ENCODE assay signal across 29 cellular contexts in the genomic region with DNA sequence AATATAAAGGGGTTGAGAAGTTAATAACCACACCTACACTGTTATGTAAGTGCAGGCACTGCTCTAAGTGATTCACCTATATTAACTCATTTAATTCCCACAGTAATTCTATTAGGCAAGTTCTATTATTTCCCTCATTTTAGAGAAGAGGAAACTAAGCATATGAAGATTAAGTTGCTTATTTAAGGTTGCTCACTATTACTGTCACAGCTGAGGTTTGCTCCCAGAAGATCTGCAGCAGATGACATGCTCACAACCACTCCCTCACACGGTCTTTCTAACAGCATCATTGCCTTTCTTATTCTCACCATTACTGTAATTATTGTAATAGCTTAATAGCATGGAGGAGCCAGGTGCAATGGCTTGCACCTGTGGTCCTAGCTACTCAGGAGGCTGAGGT.
"Had no signal": no experiment of that assay in that cellular context is flagged by ENCODE, and none has a peak within 500 bp of the region (broad histone marks: within the 10 kb centered on the region; RNA-seq: fewer than 3 reads in every experiment).

No MANE protein-coding gene starts in this region.

- H3K36me3 Mint-ChIP-seq: activated CD4-positive, alpha-beta memory T cell treated with anti-CD3 and anti-CD28 coated beads for 36 hours; activated CD8-positive, alpha-beta memory T cell treated with anti-CD3 and anti-CD28 coated beads, Interleukin-2, amount 10 ng/mL, durations not matched to agents 7 days and 5 days; activated naive CD4-positive, alpha-beta T cell treated with anti-CD3 and anti-CD28 coated beads, Interleukin-2, amount 50 U/mL, for 24 hours; activated naive CD8-positive, alpha-beta T cell treated with anti-CD3 and anti-CD28 coated beads for 36 hours had no signal

- H3K4me3 ChIP-seq: adrenal gland, body of pancreas, esophagus squamous epithelium, heart left ventricle had no signal

- H3K4me3 Mint-ChIP-seq: activated CD4-positive, alpha-beta memory T cell treated with anti-CD3 and anti-CD28 coated beads for 36 hours; activated CD4-positive, alpha-beta T cell treated with anti-CD3 and anti-CD28 coated beads for 36 hours; activated CD4-positive, alpha-beta T cell treated with anti-CD3 and anti-CD28 coated beads, Interleukin-2, amount 10 ng/mL, durations not matched to agents 24 days and 14 days; activated CD8-positive, alpha-beta memory T cell treated with anti-CD3 and anti-CD28 coated beads, Interleukin-2, amount 10 ng/mL, durations not matched to agents 7 days and 5 days; activated CD8-positive, alpha-beta T cell treated with anti-CD3 and anti-CD28 coated beads, Interleukin-2, amount 10 ng/mL, durations not matched to agents 7 days and 5 days; activated naive CD4-positive, alpha-beta T cell treated with anti-CD3 and anti-CD28 coated beads for 36 hours; activated naive CD4-positive, alpha-beta T cell treated with anti-CD3 and anti-CD28 coated beads, Interleukin-2, amount 50 U/mL, for 24 hours; activated naive CD8-positive, alpha-beta T cell treated with anti-CD3 and anti-CD28 coated beads for 36 hours; activated naive CD8-positive, alpha-beta T cell treated with anti-CD3 and anti-CD28 coated beads, Interleukin-2, amount 50 U/mL, for 24 hours; activated T-helper 1 cell treated with anti-CD3 and anti-CD28 coated beads, Interleukin-12 subunit alpha, Interleukin-12 subunit beta, Interleukin-2, Interleukin-4 antibody, amounts not matched to agents 30 ng/mL and 10 ng/mL and 1 ng/mL, durations not matched to agents 14 hours and 24 hours and 36 hours; effector memory CD8-positive, alpha-beta T cell had no signal

- H3K9me3 Mint-ChIP-seq: activated CD4-positive, alpha-beta memory T cell treated with anti-CD3 and anti-CD28 coated beads for 36 hours; activated CD4-positive, alpha-beta T cell treated with anti-CD3 and anti-CD28 coated beads, Interleukin-2, amount 10 ng/mL, durations not matched to agents 24 days and 14 days; activated naive CD4-positive, alpha-beta T cell treated with anti-CD3 and anti-CD28 coated beads for 36 hours; activated naive CD4-positive, alpha-beta T cell treated with anti-CD3 and anti-CD28 coated beads, Interleukin-2, amount 50 U/mL, for 24 hours; activated naive CD8-positive, alpha-beta T cell treated with anti-CD3 and anti-CD28 coated beads for 36 hours; activated naive CD8-positive, alpha-beta T cell treated with anti-CD3 and anti-CD28 coated beads, Interleukin-2, amount 50 U/mL, for 24 hours; activated T-helper 1 cell treated with anti-CD3 and anti-CD28 coated beads, Interleukin-12 subunit alpha, Interleukin-12 subunit beta, Interleukin-2, Interleukin-4 antibody, amounts not matched to agents 30 ng/mL and 10 ng/mL and 1 ng/mL, durations not matched to agents 14 hours and 24 hours and 36 hours; activated T-helper 2 cell treated with anti-CD3 and anti-CD28 coated beads, Interferon-gamma antibody, Interleukin-2, Interleukin-4, amounts not matched to agents 10 μg/mL and 5 μg/mL and 100 μg/mL, durations not matched to agents 14 hours and 24 hours and 36 hours had no signal

- H3K27me3 Mint-ChIP-seq: activated CD4-positive, alpha-beta memory T cell treated with anti-CD3 and anti-CD28 coated beads for 36 hours; activated CD4-positive, alpha-beta T cell treated with anti-CD3 and anti-CD28 coated beads, Interleukin-2, amount 10 ng/mL, durations not matched to agents 24 days and 14 days; activated CD8-positive, alpha-beta memory T cell treated with anti-CD3 and anti-CD28 coated beads, Interleukin-2, amount 10 ng/mL, durations not matched to agents 7 days and 5 days; activated naive CD4-positive, alpha-beta T cell treated with anti-CD3 and anti-CD28 coated beads, Interleukin-2, amount 50 U/mL, for 24 hours; activated naive CD8-positive, alpha-beta T cell treated with anti-CD3 and anti-CD28 coated beads for 36 hours; activated naive CD8-positive, alpha-beta T cell treated with anti-CD3 and anti-CD28 coated beads, Interleukin-2, amount 50 U/mL, for 24 hours; effector memory CD8-positive, alpha-beta T cell had no signal

- H3K27ac Mint-ChIP-seq: activated CD4-positive, alpha-beta memory T cell treated with anti-CD3 and anti-CD28 coated beads for 36 hours; activated CD4-positive, alpha-beta T cell treated with anti-CD3 and anti-CD28 coated beads for 36 hours; activated CD4-positive, alpha-beta T cell treated with anti-CD3 and anti-CD28 coated beads, Interleukin-2, amount 10 ng/mL, durations not matched to agents 24 days and 14 days; activated CD8-positive, alpha-beta memory T cell treated with anti-CD3 and anti-CD28 coated beads, Interleukin-2, amount 10 ng/mL, durations not matched to agents 7 days and 5 days; activated CD8-positive, alpha-beta T cell treated with anti-CD3 and anti-CD28 coated beads, Interleukin-2, amount 10 ng/mL, durations not matched to agents 7 days and 5 days; activated naive CD4-positive, alpha-beta T cell treated with anti-CD3 and anti-CD28 coated beads for 36 hours; activated naive CD4-positive, alpha-beta T cell treated with anti-CD3 and anti-CD28 coated beads, Interleukin-2, amount 50 U/mL, for 24 hours; activated naive CD8-positive, alpha-beta T cell treated with anti-CD3 and anti-CD28 coated beads for 36 hours; activated naive CD8-positive, alpha-beta T cell treated with anti-CD3 and anti-CD28 coated beads, Interleukin-2, amount 50 U/mL, for 24 hours; activated T-helper 1 cell treated with anti-CD3 and anti-CD28 coated beads, Interleukin-12 subunit alpha, Interleukin-12 subunit beta, Interleukin-2, Interleukin-4 antibody, amounts not matched to agents 30 ng/mL and 10 ng/mL and 1 ng/mL, durations not matched to agents 14 hours and 24 hours and 36 hours; activated T-helper 2 cell treated with anti-CD3 and anti-CD28 coated beads, Interferon-gamma antibody, Interleukin-2, Interleukin-4, amounts not matched to agents 10 μg/mL and 5 μg/mL and 100 μg/mL, durations not matched to agents 14 hours and 24 hours and 36 hours; effector memory CD8-positive, alpha-beta T cell had no signal

- H3K4me1 Mint-ChIP-seq: activated CD4-positive, alpha-beta T cell treated with anti-CD3 and anti-CD28 coated beads for 36 hours; activated CD4-positive, alpha-beta T cell treated with anti-CD3 and anti-CD28 coated beads, Interleukin-2, amount 10 ng/mL, durations not matched to agents 24 days and 14 days; activated CD8-positive, alpha-beta memory T cell treated with anti-CD3 and anti-CD28 coated beads, Interleukin-2, amount 10 ng/mL, durations not matched to agents 7 days and 5 days; activated naive CD4-positive, alpha-beta T cell treated with anti-CD3 and anti-CD28 coated beads, Interleukin-2, amount 50 U/mL, for 24 hours; activated naive CD8-positive, alpha-beta T cell treated with anti-CD3 and anti-CD28 coated beads for 36 hours; activated naive CD8-positive, alpha-beta T cell treated with anti-CD3 and anti-CD28 coated beads, Interleukin-2, amount 50 U/mL, for 24 hours had no signal

- DNase-seq: activated CD4-positive, alpha-beta memory T cell treated with anti-CD3 and anti-CD28 coated beads for 36 hours; activated CD4-positive, alpha-beta T cell treated with anti-CD3 and anti-CD28 coated beads for 36 hours; activated CD4-positive, alpha-beta T cell treated with anti-CD3 and anti-CD28 coated beads, Interleukin-2, amount 10 ng/mL, durations not matched to agents 24 days and 14 days; activated CD4-positive, CD25-positive, alpha-beta regulatory T cell; activated CD4-positive, CD25-positive, alpha-beta regulatory T cell treated with anti-CD3 and anti-CD28 coated beads, Interleukin-2, amount 50 U/mL, for 72 hours; activated CD8-positive, alpha-beta memory T cell treated with anti-CD3 and anti-CD28 coated beads, Interleukin-2, amount 10 ng/mL, durations not matched to agents 7 days and 5 days; activated CD8-positive, alpha-beta memory T cell treated with anti-CD3 and anti-CD28 coated beads, Interleukin-2, amount 50 U/mL, for 4 hours; activated CD8-positive, alpha-beta T cell treated with anti-CD3 and anti-CD28 coated beads, Interleukin-2, amount 10 ng/mL, durations not matched to agents 7 days and 5 days; activated effector memory CD4-positive, alpha-beta T cell treated with anti-CD3 and anti-CD28 coated beads, Interleukin-2, amount 50 U/mL, for 16 hours; activated naive CD4-positive, alpha-beta T cell treated with anti-CD3 and anti-CD28 coated beads for 36 hours; activated naive CD8-positive, alpha-beta T cell treated with anti-CD3 and anti-CD28 coated beads for 36 hours; activated naive CD8-positive, alpha-beta T cell treated with anti-CD3 and anti-CD28 coated beads, Interleukin-2, amount 50 U/mL, for 24 hours; activated T-cell treated with anti-CD3 and anti-CD28 coated beads, Interleukin-2, amount 50 U/mL, for 1 hour; activated T-cell treated with anti-CD3 and anti-CD28 coated beads, Interleukin-2, amount 50 U/mL, for 48 hours; adrenal gland; amygdala; aorta; body of pancreas; cortex of kidney; dermis blood vessel endothelial cell; effector CD4-positive, alpha-beta T cell; effector memory CD8-positive, alpha-beta T cell; esophagus squamous epithelium; heart left ventricle; T-helper 2 cell had no signal

- H3K36me3 ChIP-seq: adrenal gland, esophagus squamous epithelium, heart left ventricle had no signal

- H3K4me1 ChIP-seq: adrenal gland, body of pancreas, esophagus squamous epithelium, heart left ventricle had no signal

- H3K9me3 ChIP-seq: adrenal gland, body of pancreas, esophagus squamous epithelium, heart left ventricle had no signal

- H3K27me3 ChIP-seq: adrenal gland, body of pancreas, esophagus squamous epithelium, heart left ventricle had no signal

- H3K27ac ChIP-seq: adrenal gland, body of pancreas, epithelial cell of prostate, esophagus squamous epithelium, heart left ventricle had no signal
